1 cellular context compared by ENCODE assay signal in the genomic region with DNA sequence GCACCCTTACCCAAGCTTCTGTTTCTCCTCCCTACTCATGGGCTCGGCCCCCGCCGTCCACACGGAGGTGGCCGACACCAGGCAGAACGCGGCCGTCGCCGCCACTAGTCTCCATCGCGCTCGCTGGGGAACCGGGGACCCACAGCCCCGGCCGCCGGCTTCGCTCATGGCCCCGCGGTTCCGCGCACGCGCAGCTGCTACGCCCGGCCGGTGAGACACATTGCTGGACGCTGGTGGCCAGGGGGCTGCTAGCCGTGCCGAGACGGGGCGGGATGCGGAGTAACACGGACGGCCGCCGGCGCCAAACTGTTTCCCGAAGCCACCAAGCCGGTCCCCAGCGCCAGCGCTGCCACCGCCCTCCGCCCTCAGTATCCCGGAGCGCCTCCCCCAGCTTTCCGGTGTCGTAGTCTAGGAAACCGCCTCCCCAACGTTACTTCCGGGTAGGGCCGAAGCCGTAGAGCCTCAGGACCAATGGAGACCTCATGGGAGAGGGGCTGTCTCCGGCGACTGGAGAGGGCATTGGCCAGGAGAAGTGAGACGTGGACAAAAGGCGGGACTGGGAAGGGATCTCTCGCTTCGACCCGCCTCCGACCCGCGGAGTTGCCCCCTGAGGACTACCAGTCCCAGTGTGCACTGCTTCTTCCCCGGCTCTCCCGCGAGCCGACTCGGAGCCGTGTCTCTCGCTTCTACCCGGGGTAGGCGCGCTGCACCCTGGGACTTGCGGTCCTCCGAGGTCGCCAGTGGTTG.
A peak's percentile ranks its signal among the peaks of the same experiment; 100 is the strongest.
TF ChIP-seq lines count a peak whose summit lies in the region.

EDEM3 (minus strand) TSS at position 380 of the 747 bp plus-strand sequence; CDS start at position 168, 212 bp downstream.

TF ChIP-seq in HEK293, 187 proteins besides CTCF, POLR2A, EP300 and RAD21 (continued from another document):
- TF ChIP-seq, protein P1, sequence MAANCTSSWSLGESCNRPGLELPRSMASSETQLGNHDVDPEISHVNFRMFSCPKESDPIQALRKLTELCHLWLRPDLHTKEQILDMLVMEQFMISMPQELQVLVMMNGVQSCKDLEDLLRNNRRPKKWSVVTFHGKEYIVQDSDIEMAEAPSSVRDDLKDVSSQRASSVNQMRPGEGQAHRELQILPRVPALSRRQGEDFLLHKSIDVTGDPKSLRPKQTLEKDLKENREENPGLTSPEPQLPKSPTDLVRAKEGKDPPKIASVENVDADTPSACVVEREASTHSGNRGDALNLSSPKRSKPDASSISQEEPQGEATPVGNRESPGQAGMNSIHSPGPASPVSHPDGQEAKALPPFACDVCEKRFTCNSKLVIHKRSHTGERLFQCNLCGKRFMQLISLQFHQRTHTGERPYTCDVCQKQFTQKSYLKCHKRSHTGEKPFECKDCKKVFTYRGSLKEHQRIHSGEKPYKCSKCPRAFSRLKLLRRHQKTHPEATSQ (tag by site-specific recombination; IDR thresholded peaks at IDR 0.05): 0 out of 2 replicates have a peak, but pooled peaks have one; percentile 36
- TF ChIP-seq ZBTB48 (tag by site-specific recombination; IDR thresholded peaks at IDR 0.05): 0 out of 2 replicates have a peak, but pooled peaks have one; percentile 66
